ENCODE assay signal across 15 cellular contexts in the genomic region with DNA sequence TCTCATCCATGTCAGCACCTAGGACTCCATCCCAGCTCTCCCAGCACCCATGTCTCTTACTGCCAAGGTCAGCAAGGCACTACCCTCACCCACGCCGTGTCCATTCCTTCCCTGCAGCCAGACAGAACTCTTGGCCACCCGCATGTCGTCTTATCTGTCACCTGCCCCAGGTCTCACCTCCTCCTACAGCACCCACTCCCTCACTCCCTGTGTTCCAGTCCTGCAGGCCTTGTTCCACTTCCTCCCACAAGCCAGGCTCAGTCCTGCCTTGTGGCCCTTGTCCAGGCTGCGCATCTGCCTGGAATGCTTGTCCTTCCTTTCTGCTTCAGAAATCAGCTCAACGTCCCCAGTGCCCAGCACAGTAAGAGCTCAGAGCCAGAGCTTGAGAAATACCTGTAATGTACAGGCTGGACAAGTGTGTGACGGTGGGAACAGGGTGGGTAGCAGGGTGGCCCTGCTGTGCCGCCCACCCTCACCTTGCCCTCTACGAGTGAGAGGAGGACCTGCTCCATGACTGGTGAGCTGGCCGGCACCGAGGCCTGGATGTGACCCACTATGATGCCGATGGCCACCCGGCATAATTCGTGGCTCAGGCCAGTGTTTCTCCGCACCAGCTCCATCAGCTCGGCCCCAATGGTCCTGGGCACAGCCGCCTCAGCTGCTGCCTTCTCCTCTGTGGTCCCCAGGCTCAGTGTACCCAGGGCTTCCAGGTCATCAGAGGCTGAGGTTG. TPM values are rescaled to one million over a fixed set of nuclear protein-coding genes. Genes with fewer than 3 reads are reported as not detected.
A peak's percentile ranks its signal among the peaks of the same experiment; 100 is the strongest.
DNase-seq lines count a peak whose midpoint lies in the region; ATAC-seq and TF ChIP-seq lines count a peak whose summit lies in the region.
"Had no signal": no experiment of that assay in that cellular context is flagged by ENCODE, and none has a peak within 500 bp of the region (broad histone marks: within the 10 kb centered on the region; RNA-seq: fewer than 3 reads in every experiment).

No MANE protein-coding gene starts in this region.

- H3K4me3 ChIP-seq in naive thymus-derived CD4-positive, alpha-beta T cell (ENCODE audit: low read length): no peak overlapping the region
- H3K4me3 ChIP-seq: MG63 had no signal

- peak overlapping the region; percentile 58 for H3K27ac Mint-ChIP-seq in activated naive CD8-positive, alpha-beta T cell treated with anti-CD3 and anti-CD28 coated beads for 36 hours
- no peak overlapping the region for H3K27ac Mint-ChIP-seq in activated naive CD8-positive, alpha-beta T cell treated with anti-CD3 and anti-CD28 coated beads, Interleukin-2, amount 50 U/mL, for 24 hours
- peak overlapping the region in 5 of 9 donors; percentile 22 to 67 (median 31) for H3K27ac Mint-ChIP-seq in naive thymus-derived CD4-positive, alpha-beta T cell

- no peaks in the 10 kb centered on the region for H3K9me3 ChIP-seq in naive thymus-derived CD4-positive, alpha-beta T cell (ENCODE audit: control insufficient read depth in 2 of 3, low read length in 3 of 3)
- H3K9me3 ChIP-seq: MG63 had no signal

- peaks cover 36% of the 10 kb centered on the region for H3K36me3 Mint-ChIP-seq in activated naive CD8-positive, alpha-beta T cell treated with anti-CD3 and anti-CD28 coated beads for 36 hours
- peaks cover 28% of the 10 kb centered on the region for H3K36me3 Mint-ChIP-seq in activated naive CD8-positive, alpha-beta T cell treated with anti-CD3 and anti-CD28 coated beads, Interleukin-2, amount 50 U/mL, for 24 hours (ENCODE audit: low read depth)
- H3K36me3 Mint-ChIP-seq in naive thymus-derived CD4-positive, alpha-beta T cell: peaks cover 8 to 21% (median 16%) of the 10 kb centered on the region in 5 donors

- H3K36me3 ChIP-seq in naive thymus-derived CD4-positive, alpha-beta T cell (ENCODE audit: control insufficient read depth in 2 of 3, insufficient read depth in 3 of 3, low read length in 3 of 3): peaks cover 7 to 53% (median 10%) of the 10 kb centered on the region in 3 experiments
- H3K36me3 ChIP-seq: MG63 had no signal

- CTCF ChIA-PET in RWPE1 (lab: Yijun Ruan, JAX): no interaction called here
- CTCF ChIA-PET in naive thymus-derived CD4-positive, alpha-beta T cell (lab: Charles Lee): no interaction called here

- intact Hi-C loops in naive thymus-derived CD4-positive, alpha-beta T cell (cut with micrococcal nuclease): loop anchor here (10.0 kb wide), 3 partner anchors 214 to 794 kb away; a partner anchor contains a TSS

- H3K4me3 Mint-ChIP-seq in activated naive CD8-positive, alpha-beta T cell treated with anti-CD3 and anti-CD28 coated beads for 36 hours: no peak overlapping the region
- no peak overlapping the region for H3K4me3 Mint-ChIP-seq in activated naive CD8-positive, alpha-beta T cell treated with anti-CD3 and anti-CD28 coated beads, Interleukin-2, amount 50 U/mL, for 24 hours
- H3K4me3 Mint-ChIP-seq in naive thymus-derived CD4-positive, alpha-beta T cell: no peak overlapping the region

- peak overlapping the region; percentile 13 for H3K27ac ChIP-seq in RWPE1
- H3K27ac ChIP-seq in naive thymus-derived CD4-positive, alpha-beta T cell (ENCODE audit: low read depth, low read length): no peak overlapping the region
- H3K27ac ChIP-seq: KMS-11 had no signal

- POLR2A ChIA-PET in RWPE1 (lab: Yijun Ruan, JAX; ENCODE audit: low non-redundant PET): interaction anchor here (0.5 kb wide), 1 partner anchor 239 kb away, joined by 7 read pairs; no protein-coding TSS in a partner anchor
- POLR2A ChIA-PET in naive thymus-derived CD4-positive, alpha-beta T cell (lab: Charles Lee): no interaction called here

- no peak for TF ChIP-seq CTCF in RWPE1 (conservative IDR thresholded peaks at IDR 0.05; ENCODE audit: low read depth)

- H3K9me3 Mint-ChIP-seq in activated naive CD8-positive, alpha-beta T cell treated with anti-CD3 and anti-CD28 coated beads for 36 hours: no peaks in the 10 kb centered on the region
- no peaks in the 10 kb centered on the region for H3K9me3 Mint-ChIP-seq in activated naive CD8-positive, alpha-beta T cell treated with anti-CD3 and anti-CD28 coated beads, Interleukin-2, amount 50 U/mL, for 24 hours
- H3K9me3 Mint-ChIP-seq in naive thymus-derived CD4-positive, alpha-beta T cell: no peaks in the 10 kb centered on the region
- H3K9me3 Mint-ChIP-seq: CD8-positive, alpha-beta memory T cell had no signal

- H3K27me3 Mint-ChIP-seq in activated naive CD8-positive, alpha-beta T cell treated with anti-CD3 and anti-CD28 coated beads for 36 hours: no peaks in the 10 kb centered on the region
- no peaks in the 10 kb centered on the region for H3K27me3 Mint-ChIP-seq in activated naive CD8-positive, alpha-beta T cell treated with anti-CD3 and anti-CD28 coated beads, Interleukin-2, amount 50 U/mL, for 24 hours
- H3K27me3 Mint-ChIP-seq in naive thymus-derived CD4-positive, alpha-beta T cell: no peaks in the 10 kb centered on the region
- H3K27me3 Mint-ChIP-seq: CD8-positive, alpha-beta memory T cell had no signal

- H3K27me3 ChIP-seq in naive thymus-derived CD4-positive, alpha-beta T cell (ENCODE audit: control insufficient read depth in 2 of 2, insufficient read depth in 2 of 2, low read length in 2 of 2): no peaks in the 10 kb centered on the region
- H3K27me3 ChIP-seq: MG63 had no signal

- H3K4me1 Mint-ChIP-seq in activated naive CD8-positive, alpha-beta T cell treated with anti-CD3 and anti-CD28 coated beads for 36 hours: peaks cover 13% of the 10 kb centered on the region
- peaks cover 15% of the 10 kb centered on the region for H3K4me1 Mint-ChIP-seq in activated naive CD8-positive, alpha-beta T cell treated with anti-CD3 and anti-CD28 coated beads, Interleukin-2, amount 50 U/mL, for 24 hours
- peaks cover 30 to 45% (median 39%) of the 10 kb centered on the region in 7 donors for H3K4me1 Mint-ChIP-seq in naive thymus-derived CD4-positive, alpha-beta T cell

- no peak for ATAC-seq in activated naive CD8-positive, alpha-beta T cell treated with anti-CD3 and anti-CD28 coated beads, Interleukin-2, amount 50 U/mL, for 24 hours
- no peak for ATAC-seq in naive thymus-derived CD4-positive, alpha-beta T cell
- ATAC-seq in HG03097 (IDR thresholded peaks at IDR 0.05; ENCODE audit: low FRiP score, unreplicated experiment) (no peak), GM19463 (IDR thresholded peaks at IDR 0.05; ENCODE audit: unreplicated experiment) (no peak)

- peaks cover 8 to 18% of the 10 kb centered on the region in 2 donors for H3K4me1 ChIP-seq in naive thymus-derived CD4-positive, alpha-beta T cell (ENCODE audit: control insufficient read depth in 2 of 2, insufficient read depth in 2 of 2, low read length in 2 of 2)

- no peak for DNase-seq in activated naive CD8-positive, alpha-beta T cell treated with anti-CD3 and anti-CD28 coated beads for 36 hours
- no peak for DNase-seq in activated naive CD8-positive, alpha-beta T cell treated with anti-CD3 and anti-CD28 coated beads, Interleukin-2, amount 50 U/mL, for 24 hours
- DNase-seq in RWPE1 (ENCODE audit: low spot score) (no peak), D341Med (ENCODE audit: low spot score) (no peak)
- no peak for DNase-seq in naive thymus-derived CD4-positive, alpha-beta T cell
- DNase-seq: ACHN; CD8-positive, alpha-beta memory T cell; DMS 273 treated with DMSO at 0.1 percent for 48 hours; MG63; NCI-H1105; NCI-H1694 treated with DMSO at 0.1 percent for 48 hours; NCI-H446 had no signal

RNA-seq across cellular contexts. Expression of a gene that starts 4.7 kb away (rescaled TPM):
- total RNA-seq in activated naive CD8-positive, alpha-beta T cell treated with anti-CD3 and anti-CD28 coated beads for 36 hours: 10 to 100 TPM; 43.8 to 43.9 TPM
- 10 to 100 TPM; 13.7 to 42.1 (median 20.3) TPM for total RNA-seq in naive thymus-derived CD4-positive, alpha-beta T cell
- 10 to 100 TPM in 1 of 2 donors, 1 to 10 TPM in 1; 8.6 to 21.9 TPM for polyA plus RNA-seq in naive thymus-derived CD4-positive, alpha-beta T cell

RNA-seq across cellular contexts. Expression of a gene that starts 18.3 kb away (rescaled TPM):
- 10 to 100 TPM; 18.2 to 18.6 TPM for total RNA-seq in activated naive CD8-positive, alpha-beta T cell treated with anti-CD3 and anti-CD28 coated beads for 36 hours
- 1 to 10 TPM; 2.9 to 8.7 (median 4.2) TPM for total RNA-seq in naive thymus-derived CD4-positive, alpha-beta T cell
- under 1 TPM; 0.17 to 0.69 TPM for polyA plus RNA-seq in naive thymus-derived CD4-positive, alpha-beta T cell

RNA-seq across cellular contexts. Expression of a gene that starts 36.0 kb away (rescaled TPM):
- 10 to 100 TPM; 42.6 to 49.9 TPM for total RNA-seq in activated naive CD8-positive, alpha-beta T cell treated with anti-CD3 and anti-CD28 coated beads for 36 hours
- total RNA-seq in naive thymus-derived CD4-positive, alpha-beta T cell: 10 to 100 TPM; 72.0 to 94.3 (median 85.9) TPM
- polyA plus RNA-seq in naive thymus-derived CD4-positive, alpha-beta T cell: 10 to 100 TPM; 43.0 to 50.0 TPM

RNA-seq across cellular contexts. Expression of a gene that starts 45.7 kb away (rescaled TPM):
- total RNA-seq in activated naive CD8-positive, alpha-beta T cell treated with anti-CD3 and anti-CD28 coated beads for 36 hours: 10 to 100 TPM; 16.6 to 18.4 TPM
- total RNA-seq in naive thymus-derived CD4-positive, alpha-beta T cell: 10 to 100 TPM; 15.1 to 37.6 (median 31.2) TPM
- 1 to 10 TPM; 3.5 to 3.7 TPM for polyA plus RNA-seq in naive thymus-derived CD4-positive, alpha-beta T cell

RNA-seq across cellular contexts. Expression of a gene that starts 59.4 kb away (rescaled TPM):
- not detected for total RNA-seq in activated naive CD8-positive, alpha-beta T cell treated with anti-CD3 and anti-CD28 coated beads for 36 hours
- not detected for total RNA-seq in naive thymus-derived CD4-positive, alpha-beta T cell
- polyA plus RNA-seq in naive thymus-derived CD4-positive, alpha-beta T cell: not detected
- total RNA-seq: CD8-positive, alpha-beta memory T cell had no signal
- polyA plus RNA-seq: CD8-positive, alpha-beta memory T cell had no signal
